3 cellular contexts compared by ENCODE assay signal in the genomic region with DNA sequence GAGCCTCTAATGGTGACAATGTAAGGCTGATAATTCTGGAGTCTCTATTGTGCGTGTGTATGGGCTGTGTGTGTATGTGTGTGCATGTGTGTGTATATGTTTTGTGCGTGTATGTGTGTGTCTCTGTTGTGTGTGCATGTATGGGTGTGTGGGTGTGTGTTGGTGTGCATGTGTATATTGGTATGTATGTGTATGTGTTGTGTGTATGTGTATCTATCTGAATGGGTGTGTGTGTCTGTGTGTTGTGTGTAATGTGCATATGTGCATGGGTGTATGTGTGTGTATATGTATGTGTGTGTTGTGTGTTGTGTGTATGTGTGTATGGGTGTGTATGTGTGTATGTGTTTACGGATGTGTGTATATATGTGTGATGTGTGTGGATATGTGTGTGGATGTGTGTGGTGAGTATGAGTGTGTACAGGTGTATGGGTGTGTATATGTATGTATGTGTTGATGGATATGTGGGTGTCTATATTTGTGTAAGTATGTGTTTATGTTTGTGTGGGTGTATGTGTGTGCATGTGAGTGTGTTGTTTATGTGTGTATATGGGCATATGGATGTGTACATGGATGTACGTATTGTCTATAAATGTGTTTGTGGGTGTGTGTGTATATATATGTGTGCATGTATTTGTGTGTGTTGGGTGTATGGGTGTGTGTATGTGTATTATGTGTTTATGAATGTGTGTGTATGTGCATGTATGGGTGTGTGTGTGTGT.
A peak's percentile ranks its signal among the peaks of the same experiment; 100 is the strongest.
TF ChIP-seq lines count a peak whose summit lies in the region.

No MANE protein-coding gene starts in this region.

TF ChIP-seq in A549, 52 proteins besides CTCF, POLR2A, EP300 and RAD21:
- TF ChIP-seq HOXB13 (CRISPR knock-in tag; IDR thresholded peaks at IDR 0.05; ENCODE audit: low read depth) (no peak), FOXS1 (CRISPR knock-in tag; IDR thresholded peaks at IDR 0.05) (no peak), JUNB (IDR thresholded peaks at IDR 0.05) (no peak), JUN (IDR thresholded peaks at IDR 0.05) (no peak), ZC3H11A (IDR thresholded peaks at IDR 0.05) (no peak), RARB (CRISPR knock-in tag; IDR thresholded peaks at IDR 0.05) (no peak), KDM5A (IDR thresholded peaks at IDR 0.05) (no peak), MAZ (IDR thresholded peaks at IDR 0.05; ENCODE audit: borderline replicate concordance, low read depth, low read length) (no peak), MYC (IDR thresholded peaks at IDR 0.05; ENCODE audit: borderline replicate concordance, low read length) (no peak)

TF ChIP-seq in HEK293, 187 proteins besides CTCF, POLR2A, EP300 and RAD21 (continues in another document):
- TF ChIP-seq ZNF292 (tag by site-specific recombination; IDR thresholded peaks at IDR 0.05; ENCODE audit: borderline replicate concordance, low read depth) (no peak), KLF10 (tag by site-specific recombination; IDR thresholded peaks at IDR 0.05) (no peak), REPIN1 (tag by site-specific recombination; IDR thresholded peaks at IDR 0.05; ENCODE audit: low read depth) (no peak), ZNF596 (tag by site-specific recombination; IDR thresholded peaks at IDR 0.05) (no peak), ZNF521 (tag by site-specific recombination; IDR thresholded peaks at IDR 0.05) (peak; percentile 42), ZEB2 (tag by site-specific recombination; IDR thresholded peaks at IDR 0.05) (no peak), ZNF37A (tag by site-specific recombination; IDR thresholded peaks at IDR 0.05) (no peak), ZNF174 (tag by site-specific recombination; IDR thresholded peaks at IDR 0.05) (no peak), ZNF433 (tag by site-specific recombination; IDR thresholded peaks at IDR 0.05; ENCODE audit: low read depth) (peak; percentile 8; the same call in 1 of the 2 replicates), ZNF501 (tag by site-specific recombination; IDR thresholded peaks at IDR 0.05) (no peak), GLIS1 (tag by site-specific recombination; IDR thresholded peaks at IDR 0.05) (no peak), ZNF223 (tag by site-specific recombination; IDR thresholded peaks at IDR 0.05) (no peak), ZNF341 (tag by site-specific recombination; IDR thresholded peaks at IDR 0.05; ENCODE audit: low read depth) (no peak), SP7 (tag by site-specific recombination; IDR thresholded peaks at IDR 0.05) (no peak), SCRT2 (tag by site-specific recombination; IDR thresholded peaks at IDR 0.05) (no peak), ZNF211 (tag by site-specific recombination; IDR thresholded peaks at IDR 0.05; ENCODE audit: low read depth) (no peak), ZFP41 (tag by site-specific recombination; IDR thresholded peaks at IDR 0.05; ENCODE audit: borderline replicate concordance) (no peak), ZNF585B (tag by site-specific recombination; IDR thresholded peaks at IDR 0.05) (no peak), ZNF354C (tag by site-specific recombination; IDR thresholded peaks at IDR 0.05; ENCODE audit: borderline replicate concordance, low read depth) (0 out of 2 replicates have a peak, but pooled peaks have one; percentile 3)
- TF ChIP-seq, protein P1, sequence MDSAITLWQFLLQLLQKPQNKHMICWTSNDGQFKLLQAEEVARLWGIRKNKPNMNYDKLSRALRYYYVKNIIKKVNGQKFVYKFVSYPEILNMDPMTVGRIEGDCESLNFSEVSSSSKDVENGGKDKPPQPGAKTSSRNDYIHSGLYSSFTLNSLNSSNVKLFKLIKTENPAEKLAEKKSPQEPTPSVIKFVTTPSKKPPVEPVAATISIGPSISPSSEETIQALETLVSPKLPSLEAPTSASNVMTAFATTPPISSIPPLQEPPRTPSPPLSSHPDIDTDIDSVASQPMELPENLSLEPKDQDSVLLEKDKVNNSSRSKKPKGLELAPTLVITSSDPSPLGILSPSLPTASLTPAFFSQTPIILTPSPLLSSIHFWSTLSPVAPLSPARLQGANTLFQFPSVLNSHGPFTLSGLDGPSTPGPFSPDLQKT (IDR thresholded peaks at IDR 0.05; ENCODE audit: borderline replicate concordance, low read depth, low read length) = no peak
- TF ChIP-seq, protein P2, sequence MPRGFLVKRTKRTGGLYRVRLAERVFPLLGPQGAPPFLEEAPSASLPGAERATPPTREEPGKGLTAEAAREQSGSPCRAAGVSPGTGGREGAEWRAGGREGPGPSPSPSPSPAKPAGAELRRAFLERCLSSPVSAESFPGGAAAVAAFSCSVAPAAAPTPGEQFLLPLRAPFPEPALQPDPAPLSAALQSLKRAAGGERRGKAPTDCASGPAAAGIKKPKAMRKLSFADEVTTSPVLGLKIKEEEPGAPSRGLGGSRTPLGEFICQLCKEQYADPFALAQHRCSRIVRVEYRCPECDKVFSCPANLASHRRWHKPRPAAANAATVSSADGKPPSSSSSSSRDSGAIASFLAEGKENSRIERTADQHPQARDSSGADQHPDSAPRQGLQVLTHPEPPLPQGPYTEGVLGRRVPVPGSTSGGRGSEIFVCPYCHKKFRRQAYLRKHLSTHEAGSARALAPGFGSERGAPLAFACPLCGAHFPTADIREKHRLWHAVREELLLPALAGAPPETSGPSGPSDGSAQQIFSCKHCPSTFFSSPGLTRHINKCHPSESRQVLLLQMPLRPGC (tag by site-specific recombination; IDR thresholded peaks at IDR 0.05) = no peak
- TF ChIP-seq, protein P3, sequence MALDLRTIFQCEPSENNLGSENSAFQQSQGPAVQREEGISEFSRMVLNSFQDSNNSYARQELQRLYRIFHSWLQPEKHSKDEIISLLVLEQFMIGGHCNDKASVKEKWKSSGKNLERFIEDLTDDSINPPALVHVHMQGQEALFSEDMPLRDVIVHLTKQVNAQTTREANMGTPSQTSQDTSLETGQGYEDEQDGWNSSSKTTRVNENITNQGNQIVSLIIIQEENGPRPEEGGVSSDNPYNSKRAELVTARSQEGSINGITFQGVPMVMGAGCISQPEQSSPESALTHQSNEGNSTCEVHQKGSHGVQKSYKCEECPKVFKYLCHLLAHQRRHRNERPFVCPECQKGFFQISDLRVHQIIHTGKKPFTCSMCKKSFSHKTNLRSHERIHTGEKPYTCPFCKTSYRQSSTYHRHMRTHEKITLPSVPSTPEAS (tag by site-specific recombination; IDR thresholded peaks at IDR 0.05) = peak; percentile 91
- TF ChIP-seq, protein P4, sequence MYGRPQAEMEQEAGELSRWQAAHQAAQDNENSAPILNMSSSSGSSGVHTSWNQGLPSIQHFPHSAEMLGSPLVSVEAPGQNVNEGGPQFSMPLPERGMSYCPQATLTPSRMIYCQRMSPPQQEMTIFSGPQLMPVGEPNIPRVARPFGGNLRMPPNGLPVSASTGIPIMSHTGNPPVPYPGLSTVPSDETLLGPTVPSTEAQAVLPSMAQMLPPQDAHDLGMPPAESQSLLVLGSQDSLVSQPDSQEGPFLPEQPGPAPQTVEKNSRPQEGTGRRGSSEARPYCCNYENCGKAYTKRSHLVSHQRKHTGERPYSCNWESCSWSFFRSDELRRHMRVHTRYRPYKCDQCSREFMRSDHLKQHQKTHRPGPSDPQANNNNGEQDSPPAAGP (tag by site-specific recombination; IDR thresholded peaks at IDR 0.05) = no peak
- TF ChIP-seq, protein P5, sequence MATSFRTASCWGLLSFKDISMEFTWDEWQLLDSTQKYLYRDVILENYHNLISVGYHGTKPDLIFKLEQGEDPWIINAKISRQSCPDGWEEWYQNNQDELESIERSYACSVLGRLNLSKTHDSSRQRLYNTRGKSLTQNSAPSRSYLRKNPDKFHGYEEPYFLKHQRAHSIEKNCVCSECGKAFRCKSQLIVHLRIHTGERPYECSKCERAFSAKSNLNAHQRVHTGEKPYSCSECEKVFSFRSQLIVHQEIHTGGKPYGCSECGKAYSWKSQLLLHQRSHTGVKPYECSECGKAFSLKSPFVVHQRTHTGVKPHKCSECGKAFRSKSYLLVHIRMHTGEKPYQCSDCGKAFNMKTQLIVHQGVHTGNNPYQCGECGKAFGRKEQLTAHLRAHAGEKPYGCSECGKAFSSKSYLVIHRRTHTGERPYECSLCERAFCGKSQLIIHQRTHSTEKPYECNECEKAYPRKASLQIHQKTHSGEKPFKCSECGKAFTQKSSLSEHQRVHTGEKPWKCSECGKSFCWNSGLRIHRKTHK (tag by site-specific recombination; IDR thresholded peaks at IDR 0.05) = no peak

TF ChIP-seq in K562, 482 proteins besides CTCF, POLR2A, EP300 and RAD21:
- TF ChIP-seq POLR3G (IDR thresholded peaks at IDR 0.05; ENCODE audit: extremely low read depth, insufficient read length, insufficient replicate concordance) = no peak
- no peak for TF ChIP-seq NFXL1 (CRISPR knock-in tag; IDR thresholded peaks at IDR 0.05)
- TF ChIP-seq, protein P6, sequence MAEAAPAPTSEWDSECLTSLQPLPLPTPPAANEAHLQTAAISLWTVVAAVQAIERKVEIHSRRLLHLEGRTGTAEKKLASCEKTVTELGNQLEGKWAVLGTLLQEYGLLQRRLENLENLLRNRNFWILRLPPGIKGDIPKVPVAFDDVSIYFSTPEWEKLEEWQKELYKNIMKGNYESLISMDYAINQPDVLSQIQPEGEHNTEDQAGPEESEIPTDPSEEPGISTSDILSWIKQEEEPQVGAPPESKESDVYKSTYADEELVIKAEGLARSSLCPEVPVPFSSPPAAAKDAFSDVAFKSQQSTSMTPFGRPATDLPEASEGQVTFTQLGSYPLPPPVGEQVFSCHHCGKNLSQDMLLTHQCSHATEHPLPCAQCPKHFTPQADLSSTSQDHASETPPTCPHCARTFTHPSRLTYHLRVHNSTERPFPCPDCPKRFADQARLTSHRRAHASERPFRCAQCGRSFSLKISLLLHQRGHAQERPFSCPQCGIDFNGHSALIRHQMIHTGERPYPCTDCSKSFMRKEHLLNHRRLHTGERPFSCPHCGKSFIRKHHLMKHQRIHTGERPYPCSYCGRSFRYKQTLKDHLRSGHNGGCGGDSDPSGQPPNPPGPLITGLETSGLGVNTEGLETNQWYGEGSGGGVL (CRISPR knock-in tag; IDR thresholded peaks at IDR 0.05) = no peak
- TF ChIP-seq ZNF41 (CRISPR knock-in tag; conservative IDR thresholded peaks at IDR 0.05) = no peak
- no peak for TF ChIP-seq ZC3H4 (CRISPR knock-in tag; IDR thresholded peaks at IDR 0.05; ENCODE audit: borderline replicate concordance)
- 0 out of 2 replicates have a peak, but pooled peaks have one; percentile 54 for TF ChIP-seq TSC22D4 (tag; IDR thresholded peaks at IDR 0.05)
- TF ChIP-seq GABPB2 (CRISPR knock-in tag; conservative IDR thresholded peaks at IDR 0.05) = no peak
